8 cellular contexts compared by ENCODE assay signal in genomic region chr1:222171005-222171404, GRCh38.
DNase-seq lines count a peak whose midpoint lies in the region; ATAC-seq and TF ChIP-seq lines count a peak whose summit lies in the region.

No MANE protein-coding gene starts in this region.

- H3K27me3 ChIP-seq in heart left ventricle, result no peaks in the 10 kb centered on the region
- H3K27me3 ChIP-seq in right atrium auricular region, result no peaks in the 10 kb centered on the region
- no peaks in the 10 kb centered on the region for H3K27me3 ChIP-seq in body of pancreas
- no peaks in the 10 kb centered on the region for H3K27me3 ChIP-seq in liver (ENCODE audit: control insufficient read depth in 4 of 4, insufficient read depth in 4 of 4, low read length in 3 of 4)
- no peaks in the 10 kb centered on the region for H3K27me3 ChIP-seq in tibial artery

- H3K4me3 ChIP-seq in heart left ventricle (no peak overlapping the region), right atrium auricular region (no peak overlapping the region), body of pancreas (no peak overlapping the region), liver (ENCODE audit: low read depth in 1 of 3, low read length in 3 of 3) (no peak overlapping the region), tibial artery (no peak overlapping the region)

- 38 to 49% (median 43%) methylated on average over 2 of the region's 2 CpGs for WGBS in heart left ventricle, 4 donors
- 29 to 33% methylated on average over 2 of the region's 2 CpGs for WGBS in body of pancreas, 2 donors
- WGBS in liver, result 38% methylated on average over 2 of the region's 2 CpGs

- TF ChIP-seq CTCF in heart left ventricle (IDR thresholded peaks at IDR 0.05), result peak; percentile 29 to 58 (median 41)
- TF ChIP-seq CTCF in right atrium auricular region (IDR thresholded peaks at IDR 0.05), result peak in 1 of 2 donors; percentile 61
- TF ChIP-seq CTCF in body of pancreas (IDR thresholded peaks at IDR 0.05), result peak in 6 of 7 experiments; percentile 28 to 59 (median 52)
- peak; percentile 78 for TF ChIP-seq CTCF in liver (IDR thresholded peaks at IDR 0.05; ENCODE audit: low read depth, low read length, missing input control)
- TF ChIP-seq CTCF in tibial artery (IDR thresholded peaks at IDR 0.05), result peak in 1 of 2 experiments; percentile 8

- peak; percentile 97 to 98 for TF ChIP-seq RAD21 in liver (IDR thresholded peaks at IDR 0.05)

- H3K36me3 ChIP-seq in heart left ventricle, result no peaks in the 10 kb centered on the region
- no peaks in the 10 kb centered on the region for H3K36me3 ChIP-seq in right atrium auricular region
- no peaks in the 10 kb centered on the region for H3K36me3 ChIP-seq in body of pancreas (replicated peaks in 1 of 2; ENCODE audit: insufficient read depth in 1 of 2, low read depth in 2 of 2)
- H3K36me3 ChIP-seq in liver (ENCODE audit: control insufficient read depth in 4 of 4, insufficient read depth in 3 of 4, low read depth in 1 of 4, low read length in 3 of 4), result no peaks in the 10 kb centered on the region
- no peaks in the 10 kb centered on the region for H3K36me3 ChIP-seq in tibial artery

- TF ChIP-seq POLR2A in heart left ventricle (IDR thresholded peaks at IDR 0.05), result no peak
- no peak for TF ChIP-seq POLR2A in body of pancreas (IDR thresholded peaks at IDR 0.05)

- H3K4me1 ChIP-seq in heart left ventricle, result no peaks in the 10 kb centered on the region
- H3K4me1 ChIP-seq in right atrium auricular region, result no peaks in the 10 kb centered on the region
- H3K4me1 ChIP-seq in body of pancreas, result no peaks in the 10 kb centered on the region
- peaks cover 0 to 5% (median 0%) of the 10 kb centered on the region in 4 donors for H3K4me1 ChIP-seq in liver (ENCODE audit: control insufficient read depth in 4 of 4, insufficient read depth in 4 of 4, low read length in 3 of 4)
- H3K4me1 ChIP-seq in tibial artery, result no peaks in the 10 kb centered on the region

- peak in 3 of 4 donors; percentile 28 to 75 (median 67) for ATAC-seq in heart left ventricle
- peak; percentile 68 for ATAC-seq in HG02884 (IDR thresholded peaks at IDR 0.05; ENCODE audit: unreplicated experiment)
- peak; percentile 52 for ATAC-seq in body of pancreas

- intact Hi-C loops in heart left ventricle (cut with DNase I), result loop anchor here in 6 of 10 donors (5.0 to 10.0 kb wide), 6 partner anchors 284 to 694 kb away; partner anchors contain the start of gene DUSP10 (in 1 of the 6)
- intact Hi-C loops in body of pancreas (cut with DNase I), result no loop called here
- intact Hi-C loops in tibial artery (cut with DNase I; ENCODE audit: low total_unique reads), result no loop called here

- H3K27ac ChIP-seq in heart left ventricle (no peak overlapping the region), right atrium auricular region (no peak overlapping the region), body of pancreas (no peak overlapping the region), liver (ENCODE audit: low read depth in 1 of 2, low read length in 2 of 2) (no peak overlapping the region), tibial artery (no peak overlapping the region)

- no peak overlapping the region for H3K9ac ChIP-seq in liver (ENCODE audit: low read depth in 1 of 2, low read length in 2 of 2)

- no peak for DNase-seq in heart left ventricle
- no peak for DNase-seq in right atrium auricular region (ENCODE audit: low spot score)
- peak; percentile 53 for DNase-seq in NCI-H446 treated with DMSO at 0.1 percent for 48 hours (lab: John Stamatoyannopoulos, UW)
- DNase-seq in body of pancreas, result peak in 2 of 4 donors; percentile 14 to 26
- no peak for DNase-seq in GM19240 (ENCODE audit: insufficient read length, low spot score)
- no peak for DNase-seq in tibial artery

- H3K9me3 ChIP-seq in heart left ventricle, result peaks cover 0 to 30% (median 6%) of the 10 kb centered on the region in 12 donors
- peaks cover 0 to 8% of the 10 kb centered on the region in 2 donors for H3K9me3 ChIP-seq in right atrium auricular region
- H3K9me3 ChIP-seq in body of pancreas, result peaks cover 0 to 6% (median 0%) of the 10 kb centered on the region in 3 donors
- H3K9me3 ChIP-seq in liver (ENCODE audit: control insufficient read depth in 4 of 4, low read length in 3 of 4), result no peaks in the 10 kb centered on the region
- peaks cover 0 to 23% (median 15%) of the 10 kb centered on the region in 3 donors for H3K9me3 ChIP-seq in tibial artery

TF ChIP-seq in liver, 16 proteins besides CTCF, POLR2A, EP300 and RAD21:
- TF ChIP-seq HNF4G (IDR thresholded peaks at IDR 0.05), result no peak
- TF ChIP-seq FOXA1 (IDR thresholded peaks at IDR 0.05), result no peak
- TF ChIP-seq SP1 (IDR thresholded peaks at IDR 0.05), result no peak
- TF ChIP-seq, protein P1, sequence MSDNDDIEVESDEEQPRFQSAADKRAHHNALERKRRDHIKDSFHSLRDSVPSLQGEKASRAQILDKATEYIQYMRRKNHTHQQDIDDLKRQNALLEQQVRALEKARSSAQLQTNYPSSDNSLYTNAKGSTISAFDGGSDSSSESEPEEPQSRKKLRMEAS (IDR thresholded peaks at IDR 0.05), result no peak
- TF ChIP-seq YY1 (IDR thresholded peaks at IDR 0.05), result no peak
- TF ChIP-seq, protein P2, sequence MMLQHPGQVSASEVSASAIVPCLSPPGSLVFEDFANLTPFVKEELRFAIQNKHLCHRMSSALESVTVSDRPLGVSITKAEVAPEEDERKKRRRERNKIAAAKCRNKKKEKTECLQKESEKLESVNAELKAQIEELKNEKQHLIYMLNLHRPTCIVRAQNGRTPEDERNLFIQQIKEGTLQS (IDR thresholded peaks at IDR 0.05), result no peak
- TF ChIP-seq TAF1 (conservative IDR thresholded peaks at IDR 0.05), result no peak
- TF ChIP-seq GABPA (IDR thresholded peaks at IDR 0.05 in 1 of 2, conservative IDR thresholded peaks at IDR 0.05 in 1 of 2), result no peak
- no peak for TF ChIP-seq NR2F2 (IDR thresholded peaks at IDR 0.05)
- TF ChIP-seq REST (IDR thresholded peaks at IDR 0.05), result no peak
- TF ChIP-seq EGR1 (IDR thresholded peaks at IDR 0.05; ENCODE audit: low read depth in 2 of 2), result no peak
- no peak for TF ChIP-seq HNF4A (conservative IDR thresholded peaks at IDR 0.05)
- no peak for TF ChIP-seq FOXA2 (IDR thresholded peaks at IDR 0.05)
- no peak for TF ChIP-seq RXRA (IDR thresholded peaks at IDR 0.05)

Comparison
In these comparisons a context has a peak if more than half of its experiments do, and no peak if none do; other contexts are left out.
1. intact Hi-C loops: an anchor here in heart left ventricle (5.0 to 10.0 kb wide); none called in body of pancreas and tibial artery.